ENCODE assay signal across 10 cellular contexts in genomic region chr12:10607885-10608458, GRCh38. TPM values are rescaled to one million over a fixed set of nuclear protein-coding genes. Genes with fewer than 3 reads are reported as not detected.
DNase-seq lines count a peak whose midpoint lies in the region; ATAC-seq and TF ChIP-seq lines count a peak whose summit lies in the region.
"Had no signal": no experiment of that assay in that cellular context is flagged by ENCODE, and none has a peak within 500 bp of the region (broad histone marks: within the 10 kb centered on the region; RNA-seq: fewer than 3 reads in every experiment).

No MANE protein-coding gene starts in this region.

- no peak overlapping the region for H2AFZ ChIP-seq in Loucy (ENCODE audit: low read length)

- no peak for TF ChIP-seq POLR2A in breast epithelium (IDR thresholded peaks at IDR 0.05)

- H4K20me1 ChIP-seq in Loucy (ENCODE audit: insufficient read depth, low read length, poor library complexity, severe bottlenecking): peaks cover 4% of the 10 kb centered on the region

- no peaks in the 10 kb centered on the region for H3K4me1 ChIP-seq in breast epithelium
- H3K4me1 ChIP-seq in Loucy (ENCODE audit: insufficient read depth, low read length, poor library complexity, severe bottlenecking): peaks cover 8% of the 10 kb centered on the region
- H3K4me1 ChIP-seq in psoas muscle: peaks cover 6% of the 10 kb centered on the region

- H3K9me3 Mint-ChIP-seq in MCF 10A (ENCODE audit: unreplicated experiment): no peaks in the 10 kb centered on the region

- BruUV-seq in MCF 10A (replicated peaks; lab: Mats Ljungman, UMichigan): no TSS peak

- H3F3A ChIP-seq in Loucy (ENCODE audit: low read depth): no peaks in the 10 kb centered on the region

- H3K4me2 ChIP-seq in Loucy (ENCODE audit: low read depth, low read length, poor library complexity, severe bottlenecking): peak overlapping the region; percentile 50

- ATAC-seq in psoas muscle (no peak), HG03378 (IDR thresholded peaks at IDR 0.05; ENCODE audit: unreplicated experiment) (no peak), GM21381 (IDR thresholded peaks at IDR 0.05; ENCODE audit: unreplicated experiment) (no peak)

- H3K4me1 Mint-ChIP-seq in MCF 10A (ENCODE audit: insufficient read depth, unreplicated experiment): peaks cover 14% of the 10 kb centered on the region

- DNase-seq in MCF 10A (ENCODE audit: unreplicated experiment) (peak; percentile 17), breast epithelium (ENCODE audit: low spot score in 2 of 2) (no peak), cerebellar cortex (ENCODE audit: low spot score) (peak; percentile 7), psoas muscle (no peak)
- DNase-seq in activated CD8-positive, alpha-beta memory T cell treated with anti-CD3 and anti-CD28 coated beads, Interleukin-2, amount 50 U/mL, for 48 hours: no peak
- DNase-seq: NCI-H1417 treated with DMSO at 0.1 percent for 48 hours had no signal

- H3K27ac Mint-ChIP-seq in MCF 10A (ENCODE audit: low read depth, unreplicated experiment): no peak overlapping the region

- CTCF ChIA-PET in MCF 10A (lab: Yijun Ruan, JAX): interaction anchor here (0.6 to 2.9 kb wide), 6 partner anchors 64 to 968 kb away, joined by 3 to 11 read pairs (median 3); no protein-coding TSS in a partner anchor

- TF ChIP-seq CTCF in MCF 10A (IDR thresholded peaks at IDR 0.05; ENCODE audit: unreplicated experiment) (peak; percentile 23), breast epithelium (IDR thresholded peaks at IDR 0.05) (no peak), Loucy (conservative IDR thresholded peaks at IDR 0.05; ENCODE audit: low read length) (peak; percentile 49), psoas muscle (IDR thresholded peaks at IDR 0.05) (peak; percentile 13)

- POLR2A ChIA-PET in MCF 10A (lab: Yijun Ruan, JAX): interaction anchor here (0.7 to 1.9 kb wide), 3 partner anchors 114 to 144 kb away, joined by 3 to 5 read pairs (median 3); no protein-coding TSS in a partner anchor

- intact Hi-C loops in MCF 10A (cut with micrococcal nuclease): loop anchor here (2.0 kb wide), 1 partner anchor 67 kb away; the partner anchor contains the start of gene STYK1
- intact Hi-C loops in breast epithelium (cut with DNase I; ENCODE audit: low total_unique reads): no loop called here
- intact Hi-C loops in psoas muscle (cut with DNase I): no loop called here

- H3K4me3 ChIP-seq in breast epithelium: no peak overlapping the region
- no peak overlapping the region for H3K4me3 ChIP-seq in Loucy (ENCODE audit: low read length, poor library complexity, severe bottlenecking)
- H3K4me3 ChIP-seq in psoas muscle: no peak overlapping the region

- H3K4me3 Mint-ChIP-seq in MCF 10A (ENCODE audit: unreplicated experiment): no peak overlapping the region

- H3K79me2 ChIP-seq in Loucy (ENCODE audit: insufficient read depth, low read length): peaks cover 47% of the 10 kb centered on the region

- peaks cover 63% of the 10 kb centered on the region for H3K36me3 Mint-ChIP-seq in MCF 10A (ENCODE audit: insufficient read depth, unreplicated experiment)

- H3K9me3 ChIP-seq in breast epithelium: no peaks in the 10 kb centered on the region
- no peaks in the 10 kb centered on the region for H3K9me3 ChIP-seq in Loucy (ENCODE audit: insufficient read depth, low read depth, low read length)
- no peaks in the 10 kb centered on the region for H3K9me3 ChIP-seq in psoas muscle

- H3K27me3 ChIP-seq in breast epithelium: no peaks in the 10 kb centered on the region
- no peaks in the 10 kb centered on the region for H3K27me3 ChIP-seq in Loucy (ENCODE audit: insufficient read depth, low read length, poor library complexity, severe bottlenecking)
- H3K27me3 ChIP-seq in psoas muscle (ENCODE audit: insufficient read depth in 3 of 3, low read length in 2 of 3): no peaks in the 10 kb centered on the region

- H3K9me2 ChIP-seq in Loucy (replicated peaks; ENCODE audit: low read depth, low read length): no peaks in the 10 kb centered on the region

- 90 to 92% (median 90%) methylated on average over 3 of the region's 3 CpGs for WGBS in psoas muscle, 3 donors

- no peak overlapping the region for H3K9ac ChIP-seq in Loucy (ENCODE audit: low read depth, low read length, poor library complexity, severe bottlenecking)

- no peaks in the 10 kb centered on the region for H3K27me3 Mint-ChIP-seq in MCF 10A (ENCODE audit: insufficient read depth, unreplicated experiment)

- H3K27ac ChIP-seq in breast epithelium (no peak overlapping the region), psoas muscle (no peak overlapping the region)
- H3K27ac ChIP-seq: epithelial cell of prostate had no signal

- no peaks in the 10 kb centered on the region for H3K36me3 ChIP-seq in breast epithelium
- 0 out of 2 replicates have a peak, but pooled peaks cover 6% of the 10 kb centered on the region for H3K36me3 ChIP-seq in Loucy (ENCODE audit: insufficient read depth, low read length)
- H3K36me3 ChIP-seq in psoas muscle (ENCODE audit: insufficient read depth in 1 of 2, low read depth in 1 of 2): peaks cover 0 to 68% of the 10 kb centered on the region in 2 donors

RNA-seq across cellular contexts. Expression of gene MAGOHB, which starts 5.4 kb away (rescaled TPM):
- total RNA-seq in MCF 10A (2022) (36.8 and 44.5 TPM in 2 replicates), breast epithelium (10 to 100 TPM; 10.9 to 34.1 (median 17.4) TPM), psoas muscle (1 to 10 TPM; 4.0 to 8.5 (median 6.4) TPM)
- 1 to 10 TPM; 7.2 to 9.7 (median 8.9) TPM for polyA plus RNA-seq in psoas muscle

Comparison
In these comparisons a context has a peak if more than half of its experiments do, and no peak if none do; other contexts are left out.
1. DNase-seq: peak in MCF 10A (single experiment) and cerebellar cortex (single experiment); none in breast epithelium (0 of 2), psoas muscle (0 of 2) and activated CD8-positive, alpha-beta memory T cell treated with anti-CD3 and anti-CD28 coated beads, Interleukin-2, amount 50 U/mL, for 48 hours (single experiment).
2. CTCF ChIP-seq: peak in MCF 10A (single experiment), Loucy (single experiment) and psoas muscle (single experiment); none in breast epithelium (0 of 3).